In genomic region chr1:173603056-173603591, GRCh38 we compare ENCODE assay signal across 10 cellular contexts. TPM values are rescaled to one million over a fixed set of nuclear protein-coding genes. Genes with fewer than 3 reads are reported as not detected.
DNase-seq lines count a peak whose midpoint lies in the region; ATAC-seq and TF ChIP-seq lines count a peak whose summit lies in the region.
"Had no signal": no experiment of that assay in that cellular context is flagged by ENCODE, and none has a peak within 500 bp of the region (broad histone marks: within the 10 kb centered on the region; RNA-seq: fewer than 3 reads in every experiment).

SLC9C2 (minus strand) TSS chr1:173603072; CDS start chr1:173601776, 1,296 bp downstream.

- H3K79me1 ChIP-seq in neuronal stem cell (ENCODE audit: low read depth, low read length), result no peaks in the 10 kb centered on the region

- H3K4me1 ChIP-seq in neuronal stem cell (ENCODE audit: control insufficient read depth in 2 of 2, insufficient read depth in 1 of 2, low read depth in 1 of 2, low read length in 2 of 2), result no peaks in the 10 kb centered on the region

- H3K4me3 ChIP-seq in foreskin fibroblast (ENCODE audit: low read depth in 1 of 2, low read length in 2 of 2) (peak within 1 kb of the TSS in 1 of 2 donors; percentile 17), neuronal stem cell (ENCODE audit: low read length in 2 of 2) (no peak within 1 kb of the TSS)

- no peak within 1 kb of the TSS for H2BK12ac ChIP-seq in neuronal stem cell (ENCODE audit: low read length)

- H2AFZ ChIP-seq in neuronal stem cell (ENCODE audit: low read length), result peak within 1 kb of the TSS; percentile 28

- no peak within 1 kb of the TSS for H3K23ac ChIP-seq in neuronal stem cell (ENCODE audit: low read depth, low read length, poor library complexity)

- DNase-seq in CD1c-positive myeloid dendritic cell (ENCODE audit: extremely low spot score) (peak; percentile 2), RPMI7951 (ENCODE audit: low read depth) (peak; percentile 10), foreskin fibroblast (peak; percentile 1 to 15), neuronal stem cell (ENCODE audit: low spot score) (no peak), HK-2 (ENCODE audit: unreplicated experiment) (no peak)
- no peak for DNase-seq in activated CD4-positive, alpha-beta T cell treated with anti-CD3 and anti-CD28 coated beads, Interleukin-2, amount 50 U/mL, for 1 hour
- DNase-seq: effector memory CD4-positive, alpha-beta T cell had no signal

- TF ChIP-seq CTCF in foreskin fibroblast (IDR thresholded peaks at IDR 0.05; ENCODE audit: low read depth, low read length), result no peak

- no peak for ATAC-seq in GM21737 (IDR thresholded peaks at IDR 0.05; ENCODE audit: unreplicated experiment)
- no peak for ATAC-seq in GM21723 (IDR thresholded peaks at IDR 0.05; ENCODE audit: unreplicated experiment)

- H3K4ac ChIP-seq in neuronal stem cell (ENCODE audit: low read length), result no peak within 1 kb of the TSS

- no CpG with 5 or more reads among the region's 5 CpGs for WGBS in neuronal stem cell (ENCODE audit: extremely low coverage in 2 of 2, insufficient read length in 2 of 2, insufficient replicate concordance in 1 of 2), 2 donors

- H3K9ac ChIP-seq in neuronal stem cell (ENCODE audit: low read depth, low read length, poor library complexity), result no peak within 1 kb of the TSS

- H2BK120ac ChIP-seq in neuronal stem cell (ENCODE audit: low read depth, low read length), result no peak within 1 kb of the TSS

- H3K9me3 ChIP-seq in neuronal stem cell (replicated peaks in 1 of 2; ENCODE audit: control insufficient read depth in 2 of 2, insufficient read depth in 1 of 2, low read depth in 1 of 2, low read length in 2 of 2), result peaks cover 0 to 2% of the 10 kb centered on the region in 2 donors

- H2BK5ac ChIP-seq in neuronal stem cell (ENCODE audit: low read length), result no peak within 1 kb of the TSS

- H3K27ac ChIP-seq in neuronal stem cell (replicated peaks; ENCODE audit: low read length), result no peak within 1 kb of the TSS

- H4K91ac ChIP-seq in neuronal stem cell (ENCODE audit: low read depth, low read length, poor library complexity), result no peak within 1 kb of the TSS

- no peak within 1 kb of the TSS for H3K4me2 ChIP-seq in neuronal stem cell (ENCODE audit: insufficient read depth, low read length, poor library complexity, severe bottlenecking)

- H2BK15ac ChIP-seq in neuronal stem cell (ENCODE audit: low read length), result no peak within 1 kb of the TSS

- H3K14ac ChIP-seq in neuronal stem cell (ENCODE audit: low read length), result no peak within 1 kb of the TSS

- H3K18ac ChIP-seq in neuronal stem cell (ENCODE audit: low read length), result no peak within 1 kb of the TSS

- H3K36me3 ChIP-seq in neuronal stem cell (replicated peaks in 1 of 2; ENCODE audit: control insufficient read depth in 2 of 2, insufficient read depth in 2 of 2, low read length in 2 of 2), result no peaks in the 10 kb centered on the region

- no peaks in the 10 kb centered on the region for H3K27me3 ChIP-seq in neuronal stem cell (ENCODE audit: control insufficient read depth in 3 of 3, insufficient read depth in 3 of 3, low read depth in 1 of 3, low read length in 3 of 3)

- no peak within 1 kb of the TSS for H4K8ac ChIP-seq in neuronal stem cell (ENCODE audit: low read depth, low read length)

- H2AK5ac ChIP-seq in neuronal stem cell (ENCODE audit: low read depth, low read length), result no peak within 1 kb of the TSS

RNA-seq across cellular contexts. Expression of gene SLC9C2, which starts in this region (rescaled TPM):
- total RNA-seq in RPMI7951 (2014; rRNA removed; shearing (Covaris generic)), result not detected in 2 replicates
- polyA plus RNA-seq in neuronal stem cell (2013, experiment 1 of 2), result 0.04 TPM
- 0.06 TPM for polyA plus RNA-seq in neuronal stem cell (2013, experiment 2 of 2)
- polyA plus RNA-seq: BJ had no signal

Comparison
In these comparisons a context has a peak if more than half of its experiments do, and no peak if none do; other contexts are left out.
1. Peak in DNase-seq in RPMI7951; RNA of the gene not detected or under 1 TPM.
2. DNase-seq: peak in CD1c-positive myeloid dendritic cell (single experiment) and foreskin fibroblast (2 of 2); none in neuronal stem cell (single experiment), activated CD4-positive, alpha-beta T cell treated with anti-CD3 and anti-CD28 coated beads, Interleukin-2, amount 50 U/mL, for 1 hour (single experiment) and HK-2 (single experiment).